Comparison of ENCODE assay signal across 29 cellular contexts in genomic region chr6:91506509-91506908, GRCh38.
"Had no signal": no experiment of that assay in that cellular context is flagged by ENCODE, and none has a peak within 500 bp of the region (broad histone marks: within the 10 kb centered on the region; RNA-seq: fewer than 3 reads in every experiment).

No MANE protein-coding gene starts in this region.

- H3K27ac ChIP-seq: adrenal gland, body of pancreas, breast epithelium, Peyer's patch, RWPE1, SJCRH30, SK-N-MC had no signal

- H3K4me1 ChIP-seq: adrenal gland, body of pancreas, breast epithelium, Peyer's patch, SJCRH30 had no signal

- ATAC-seq: activated CD4-positive, CD25-positive, alpha-beta regulatory T cell treated with anti-CD3 and anti-CD28 coated beads, Interleukin-2, amount 50 U/mL, for 24 hours; activated naive CD4-positive, alpha-beta T cell treated with anti-CD3 and anti-CD28 coated beads, Interleukin-2, amount 50 U/mL, for 72 hours; activated T-cell treated with anti-CD3 and anti-CD28 coated beads, Interleukin-2, amount 50 U/mL, for 4 hours; body of pancreas; Right ventricle myocardium inferior; WTC11 had no signal

- FAIRE-seq: astrocyte, TTC549 had no signal

- H3K36me3 ChIP-seq: adrenal gland, breast epithelium, Peyer's patch, SJCRH30 had no signal

- DNase-seq: activated CD4-positive, alpha-beta memory T cell treated with anti-CD3 and anti-CD28 coated beads for 36 hours; activated CD4-positive, alpha-beta T cell treated with anti-CD3 and anti-CD28 coated beads for 4 hours; activated CD4-positive, alpha-beta T cell treated with anti-CD3 and anti-CD28 coated beads, Interleukin-2, amount 50 U/mL, for 1 hour; activated CD8-positive, alpha-beta memory T cell treated with anti-CD3 and anti-CD28 coated beads, Interleukin-2, amount 50 U/mL, for 4 hours; activated gamma-delta T cell treated with Interleukin-2 at 50 U/mL for 16 hours; activated naive CD4-positive, alpha-beta T cell treated with anti-CD3 and anti-CD28 coated beads for 36 hours; activated T-cell treated with anti-CD3 and anti-CD28 coated beads for 4 hours; activated T-cell treated with anti-CD3 and anti-CD28 coated beads, Interleukin-2, amount 50 U/mL, for 4 hours; adrenal gland; body of pancreas; Karpas-422; MM.1S; MV-4-11; NCI-H1092; NCI-H1930; NCI-H345; NCI-H524 treated with DMSO at 0.1 percent for 48 hours; Peyer's patch; SJCRH30; T1000 had no signal

- H3K9me3 ChIP-seq: adrenal gland, body of pancreas, breast epithelium, Peyer's patch, SJCRH30 had no signal

- H3K4me3 ChIP-seq: adrenal gland, body of pancreas, breast epithelium, Peyer's patch, SJCRH30, SK-N-MC had no signal

- H3K27me3 ChIP-seq: adrenal gland, body of pancreas, breast epithelium, Peyer's patch, SJCRH30 had no signal
